In genomic region chr10:113869789-113870188, GRCh38 we compare ENCODE assay signal across 31 cellular contexts.
"Had no signal": no experiment of that assay in that cellular context is flagged by ENCODE, and none has a peak within 500 bp of the region (broad histone marks: within the 10 kb centered on the region; RNA-seq: fewer than 3 reads in every experiment).

No MANE protein-coding gene starts in this region.

- H3K4me3 ChIP-seq: ascending aorta, cardiac muscle cell had no signal

- H3K27me3 ChIP-seq: ascending aorta, cardiac muscle cell had no signal

- FAIRE-seq: bronchial epithelial cell, TTC549 had no signal

- ATAC-seq: activated CD8-positive, alpha-beta T cell treated with anti-CD3 and anti-CD28 coated beads for 36 hours; activated naive CD4-positive, alpha-beta T cell treated with anti-CD3 and anti-CD28 coated beads, Interleukin-2, amount 50 U/mL, for 72 hours; activated T-cell treated with anti-CD3 and anti-CD28 coated beads, Interleukin-2, amount 50 U/mL, for 4 hours; activated T-cell treated with anti-CD3 and anti-CD28 coated beads, Interleukin-2, amount 50 U/mL, for 72 hours; activated T-helper 17 cell treated with anti-CD3 and anti-CD28 coated beads, Interleukin-2, amount 50 U/mL, for 72 hours; T-helper 17 cell had no signal

- H3K27ac ChIP-seq: ascending aorta, cardiac muscle cell, VCaP had no signal

- H3K4me1 ChIP-seq: ascending aorta had no signal

- DNase-seq: activated B cell treated with CpG ODN at 0.5 μM for 24 hours; activated CD4-positive, alpha-beta memory T cell treated with anti-CD3 and anti-CD28 coated beads for 36 hours; activated CD4-positive, alpha-beta T cell treated with anti-CD3 and anti-CD28 coated beads for 4 hours; activated CD4-positive, alpha-beta T cell treated with anti-CD3 and anti-CD28 coated beads, Interleukin-2, amount 10 ng/mL, durations not matched to agents 24 days and 14 days; activated CD4-positive, alpha-beta T cell treated with anti-CD3 and anti-CD28 coated beads, Interleukin-2, amount 50 U/mL, for 1 hour; activated CD4-positive, alpha-beta T cell treated with anti-CD3 and anti-CD28 coated beads, Interleukin-2, amount 50 U/mL, for 4 hours; activated CD4-positive, CD25-positive, alpha-beta regulatory T cell treated with anti-CD3 and anti-CD28 coated beads, Interleukin-2, amount 50 U/mL, for 72 hours; activated CD8-positive, alpha-beta memory T cell treated with anti-CD3 and anti-CD28 coated beads, Interleukin-2, amount 50 U/mL, for 4 hours; activated CD8-positive, alpha-beta T cell treated with anti-CD3 and anti-CD28 coated beads for 36 hours; activated effector memory CD4-positive, alpha-beta T cell treated with anti-CD3 and anti-CD28 coated beads, Interleukin-2, amount 50 U/mL, for 16 hours; activated gamma-delta T cell treated with Interleukin-2 at 50 U/mL for 16 hours; activated naive CD4-positive, alpha-beta T cell; activated naive CD4-positive, alpha-beta T cell treated with anti-CD3 and anti-CD28 coated beads for 36 hours; activated naive CD4-positive, alpha-beta T cell treated with anti-CD3 and anti-CD28 coated beads, Interleukin-2, amount 50 U/mL, for 16 hours; activated naive CD8-positive, alpha-beta T cell treated with anti-CD3 and anti-CD28 coated beads for 36 hours; activated T-cell treated with anti-CD3 and anti-CD28 coated beads for 4 hours; activated T-cell treated with anti-CD3 and anti-CD28 coated beads, Interleukin-2, amount 50 U/mL, for 1 hour; activated T-cell treated with anti-CD3 and anti-CD28 coated beads, Interleukin-2, amount 50 U/mL, for 4 hours; activated T-cell treated with anti-CD3 and anti-CD28 coated beads, Interleukin-2, amount 50 U/mL, for 72 hours; amygdala; anterior cingulate cortex; caudate nucleus; T-helper 17 cell; T1000 had no signal
